1 cellular context compared by ENCODE assay signal in the genomic region with DNA sequence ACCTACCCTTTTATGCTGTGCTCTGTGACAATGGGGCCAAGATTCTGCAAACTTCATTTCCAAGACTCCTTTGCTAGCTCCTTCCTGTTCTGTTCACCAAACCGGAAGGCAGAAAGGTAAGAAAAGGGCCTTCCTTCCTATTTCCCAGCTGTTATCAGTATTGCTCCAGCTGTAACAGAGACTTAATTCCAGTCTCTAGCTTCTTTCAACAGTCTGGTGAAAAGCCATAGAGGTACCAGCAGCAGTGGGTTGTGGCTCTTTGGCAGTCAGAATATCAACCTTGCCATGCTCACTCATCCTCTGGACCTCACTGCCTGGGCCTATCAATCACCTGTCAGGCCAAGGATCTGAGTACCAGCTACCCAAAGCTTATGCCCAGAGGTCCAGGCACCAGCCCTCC.
TF ChIP-seq lines count a peak whose summit lies in the region.

No MANE protein-coding gene starts in this region.

TF ChIP-seq in H1, 55 proteins besides CTCF, POLR2A, EP300 and RAD21:
- TF ChIP-seq, protein P1, sequence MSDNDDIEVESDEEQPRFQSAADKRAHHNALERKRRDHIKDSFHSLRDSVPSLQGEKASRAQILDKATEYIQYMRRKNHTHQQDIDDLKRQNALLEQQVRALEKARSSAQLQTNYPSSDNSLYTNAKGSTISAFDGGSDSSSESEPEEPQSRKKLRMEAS (IDR thresholded peaks at IDR 0.05), result no peak
- no peak for TF ChIP-seq TAF1 (IDR thresholded peaks at IDR 0.05; ENCODE audit: low read depth, low read length)
- TF ChIP-seq, protein P2, sequence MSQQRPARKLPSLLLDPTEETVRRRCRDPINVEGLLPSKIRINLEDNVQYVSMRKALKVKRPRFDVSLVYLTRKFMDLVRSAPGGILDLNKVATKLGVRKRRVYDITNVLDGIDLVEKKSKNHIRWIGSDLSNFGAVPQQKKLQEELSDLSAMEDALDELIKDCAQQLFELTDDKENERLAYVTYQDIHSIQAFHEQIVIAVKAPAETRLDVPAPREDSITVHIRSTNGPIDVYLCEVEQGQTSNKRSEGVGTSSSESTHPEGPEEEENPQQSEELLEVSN (IDR thresholded peaks at IDR 0.05), result no peak
- TF ChIP-seq CTBP2 (IDR thresholded peaks at IDR 0.05; ENCODE audit: borderline replicate concordance, insufficient read depth, insufficient read length, low read length), result no peak
- no peak for TF ChIP-seq JUND (IDR thresholded peaks at IDR 0.05; ENCODE audit: low read length)
- no peak for TF ChIP-seq TCF12 (IDR thresholded peaks at IDR 0.05; ENCODE audit: low read depth, low read length)
- no peak for TF ChIP-seq YY1 (IDR thresholded peaks at IDR 0.05; ENCODE audit: low read depth, low read length)
- TF ChIP-seq BCL11A (IDR thresholded peaks at IDR 0.05; ENCODE audit: low read depth in 2 of 2, low read length in 2 of 2), result no peak
- TF ChIP-seq RXRA (IDR thresholded peaks at IDR 0.05; ENCODE audit: insufficient read depth, low read depth, low read length), result no peak
- no peak for TF ChIP-seq TAF7 (optimal IDR thresholded peaks at IDR 0.05; ENCODE audit: borderline replicate concordance, low read depth, low read length)
- no peak for TF ChIP-seq CHD1 (IDR thresholded peaks at IDR 0.05; ENCODE audit: low read depth, low read length)
- no peak for TF ChIP-seq SIN3A (conservative IDR thresholded peaks at IDR 0.05 in 1 of 2, IDR thresholded peaks at IDR 0.05 in 1 of 2; ENCODE audit: low read depth in 1 of 2, low read length in 2 of 2)
- no peak for TF ChIP-seq KDM4A (IDR thresholded peaks at IDR 0.05; ENCODE audit: low read depth, low read length, severe bottlenecking)
- TF ChIP-seq FOSL1 (IDR thresholded peaks at IDR 0.05; ENCODE audit: insufficient read depth, low read depth, low read length), result no peak
- TF ChIP-seq NANOG (IDR thresholded peaks at IDR 0.05; ENCODE audit: insufficient read depth, low read depth, low read length, poor library complexity, severe bottlenecking), result no peak
- no peak for TF ChIP-seq ZNF274 (IDR thresholded peaks at IDR 0.05; ENCODE audit: borderline replicate concordance, extremely low read depth, low read length)
